9 cellular contexts compared by ENCODE assay signal in the genomic region with DNA sequence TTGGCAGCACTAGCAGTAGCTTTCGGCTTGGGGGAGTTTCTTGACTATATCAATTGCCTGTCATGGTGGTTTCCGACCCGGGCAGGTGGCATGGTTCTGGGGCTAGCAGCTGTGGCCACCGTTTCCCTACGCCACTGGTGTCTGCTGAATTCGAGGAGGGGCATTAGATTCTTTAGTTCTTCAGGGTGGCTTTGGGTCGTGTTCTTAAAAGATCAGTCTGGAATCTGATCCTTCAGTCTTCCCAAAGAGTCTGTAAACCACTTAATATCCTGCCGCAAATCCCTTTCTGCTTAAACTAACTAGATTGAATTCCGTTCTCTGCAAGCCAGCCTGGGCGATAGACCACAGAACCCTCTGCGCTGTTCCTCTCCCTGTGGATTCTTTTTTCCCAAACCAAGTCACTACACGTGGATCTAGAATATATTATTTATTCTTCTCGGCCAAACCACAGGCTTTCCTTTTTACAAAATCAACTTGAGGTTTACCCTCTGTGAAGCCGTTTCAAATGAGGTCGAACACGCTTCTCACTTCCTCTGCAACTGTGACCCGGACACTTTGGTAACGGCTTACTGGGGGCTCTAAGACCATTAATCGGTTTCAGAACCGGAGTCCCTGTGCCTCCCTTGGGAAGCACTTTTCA. TPM values are rescaled to one million over a fixed set of nuclear protein-coding genes. Genes with fewer than 3 reads are reported as not detected.
DNase-seq lines count a peak whose midpoint lies in the region; ATAC-seq and TF ChIP-seq lines count a peak whose summit lies in the region.
"Had no signal": no experiment of that assay in that cellular context is flagged by ENCODE, and none has a peak within 500 bp of the region (broad histone marks: within the 10 kb centered on the region; RNA-seq: fewer than 3 reads in every experiment).

No MANE protein-coding gene starts in this region.

- H3K4me3 ChIP-seq in WERI-Rb-1 (ENCODE audit: low read depth, low read length), result peak overlapping the region; percentile 46
- H3K4me3 ChIP-seq in subcutaneous abdominal adipose tissue (ENCODE audit: low read depth in 1 of 5, low read length in 5 of 5), result peak overlapping the region; percentile 86 to 96 (median 89)

- peak overlapping the region; percentile 57 to 81 (median 68) for H3K9ac ChIP-seq in subcutaneous abdominal adipose tissue (ENCODE audit: low read length in 5 of 5)

- peaks cover 0 to 25% (median 22%) of the 10 kb centered on the region in 5 donors for H3K4me1 ChIP-seq in subcutaneous abdominal adipose tissue (ENCODE audit: control insufficient read depth in 5 of 5, insufficient read depth in 5 of 5, low read length in 5 of 5)

- peaks cover 8% of the 10 kb centered on the region for H3K9me3 ChIP-seq in WERI-Rb-1 (ENCODE audit: severe bottlenecking)
- no peaks in the 10 kb centered on the region for H3K9me3 ChIP-seq in subcutaneous abdominal adipose tissue (ENCODE audit: control insufficient read depth in 5 of 5, low read length in 5 of 5)

- H3K27ac ChIP-seq in WERI-Rb-1 (peak overlapping the region; percentile 8), subcutaneous abdominal adipose tissue (ENCODE audit: low read depth, low read length) (no peak overlapping the region)

- peaks cover 5% of the 10 kb centered on the region for H3K27me3 ChIP-seq in WERI-Rb-1 (ENCODE audit: insufficient read depth, low read depth, severe bottlenecking)
- H3K27me3 ChIP-seq in subcutaneous abdominal adipose tissue (ENCODE audit: control insufficient read depth in 5 of 5, insufficient read depth in 4 of 5, low read length in 5 of 5), result no peaks in the 10 kb centered on the region

- intact Hi-C loops in left ventricle myocardium superior (cut with micrococcal nuclease), result no loop called here

- DNase-seq in activated CD4-positive, alpha-beta T cell treated with anti-CD3 and anti-CD28 coated beads for 48 hours, result peak; percentile 12
- no peak for DNase-seq in activated CD4-positive, alpha-beta T cell treated with anti-CD3 and anti-CD28 coated beads for 1 hour
- DNase-seq in WERI-Rb-1 (peak; percentile 66), left ventricle myocardium superior (no peak), mesenteric fat pad (ENCODE audit: low spot score) (no peak)
- DNase-seq: DND-41 had no signal

- peak; percentile 46 for ATAC-seq in left ventricle myocardium superior
- ATAC-seq in GM18858 (IDR thresholded peaks at IDR 0.05; ENCODE audit: unreplicated experiment), result no peak
- ATAC-seq in HG03097 (IDR thresholded peaks at IDR 0.05; ENCODE audit: low FRiP score, unreplicated experiment), result no peak

- H3K36me3 ChIP-seq in WERI-Rb-1 (no peaks in the 10 kb centered on the region), subcutaneous abdominal adipose tissue (ENCODE audit: control insufficient read depth in 5 of 5, insufficient read depth in 5 of 5, low read length in 5 of 5) (no peaks in the 10 kb centered on the region)

- TF ChIP-seq CTCF in WERI-Rb-1 (IDR thresholded peaks at IDR 0.05; ENCODE audit: low read depth, low read length), result no peak

RNA-seq across cellular contexts. Expression of a gene that starts 55.4 kb away (rescaled TPM):
- 2.7 TPM for total RNA-seq in left ventricle myocardium superior
- 7.6 TPM for total RNA-seq in mesenteric fat pad

Comparison
In these comparisons a context has a peak if more than half of its experiments do, and no peak if none do; other contexts are left out.
1. DNase-seq: peak in activated CD4-positive, alpha-beta T cell treated with anti-CD3 and anti-CD28 coated beads for 48 hours (single experiment) and WERI-Rb-1 (single experiment); none in activated CD4-positive, alpha-beta T cell treated with anti-CD3 and anti-CD28 coated beads for 1 hour (single experiment), left ventricle myocardium superior (single experiment) and mesenteric fat pad (single experiment).